Comparison of ENCODE assay signal across 25 cellular contexts in genomic region chr7:74234549-74234948, GRCh38. TPM values are rescaled to one million over a fixed set of nuclear protein-coding genes. Genes with fewer than 3 reads are reported as not detected.
A peak's percentile ranks its signal among the peaks of the same experiment; 100 is the strongest.
DNase-seq lines count a peak whose midpoint lies in the region; TF ChIP-seq lines count a peak whose summit lies in the region.
"Had no signal": no experiment of that assay in that cellular context is flagged by ENCODE, and none has a peak within 500 bp of the region (broad histone marks: within the 10 kb centered on the region; RNA-seq: fewer than 3 reads in every experiment).

No MANE protein-coding gene starts in this region.

- TF ChIP-seq POLR2A in erythroblast (IDR thresholded peaks at IDR 0.05; ENCODE audit: low read length) = no peak

- peaks cover 85% of the 10 kb centered on the region for H3K36me3 ChIP-seq in A673 (ENCODE audit: insufficient read depth, low read length, poor library complexity, severe bottlenecking)
- peaks cover 62 to 81% of the 10 kb centered on the region in 2 experiments for H3K36me3 ChIP-seq in HEK293 (ENCODE audit: control insufficient read depth in 2 of 2, insufficient read depth in 1 of 2, low read length in 2 of 2)

- no TSS peak for BruUV-seq in A673 (replicated peaks; lab: Mats Ljungman, UMichigan)

- H3K9me3 ChIP-seq in A673 (ENCODE audit: low read depth, low read length, poor library complexity, severe bottlenecking) (no peaks in the 10 kb centered on the region), HEK293 (ENCODE audit: control insufficient read depth, insufficient read depth, low read depth, low read length) (no peaks in the 10 kb centered on the region)
- H3K9me3 ChIP-seq: heart left ventricle had no signal

- peak overlapping the region; percentile 13 for H3K27ac ChIP-seq in A673 (ENCODE audit: low read depth, low read length, poor library complexity, severe bottlenecking)
- H3K27ac ChIP-seq in HEK293 (ENCODE audit: extremely low read depth, low read depth, low read length) = no peak overlapping the region
- H3K27ac ChIP-seq in RWPE1 = peak overlapping the region; percentile 11
- H3K27ac ChIP-seq: C4-2B, heart left ventricle, skin epidermis had no signal

- POLR2A ChIA-PET in A673 (lab: Charles Lee; ENCODE audit: low non-redundant PET) (no interaction called here), HEK293 (lab: Yijun Ruan, JAX) (no interaction called here), RWPE1 (lab: Yijun Ruan, JAX; ENCODE audit: low non-redundant PET) (no interaction called here)

- CTCF ChIA-PET in A673 (lab: Charles Lee) (no interaction called here), HEK293 (lab: Yijun Ruan, JAX) (no interaction called here), RWPE1 (lab: Yijun Ruan, JAX) (interaction anchor here (0.6 to 0.7 kb wide), 2 partner anchors 18 to 166 kb away, joined by 4 to 5 read pairs; no protein-coding TSS in a partner anchor)

- DNase-seq in A673 (ENCODE audit: low spot score) (no peak), RWPE1 (ENCODE audit: low spot score) (no peak), iPS-NIHi7 (ENCODE audit: extremely low spot score) (peak; percentile 6), H4 (ENCODE audit: low spot score) (no peak), erythroblast (lab: John Stamatoyannopoulos, UW) (no peak), NCI-H2081 treated with DMSO at 0.1 percent for 48 hours (lab: John Stamatoyannopoulos, UW) (no peak), glomerular visceral epithelial cell (ENCODE audit: extremely low spot score) (no peak)
- DNase-seq: ACHN; activated CD4-positive, alpha-beta memory T cell treated with anti-CD3 and anti-CD28 coated beads for 36 hours; activated CD8-positive, alpha-beta memory T cell treated with anti-CD3 and anti-CD28 coated beads, Interleukin-2, amount 50 U/mL, for 48 hours; activated naive CD8-positive, alpha-beta T cell treated with anti-CD3 and anti-CD28 coated beads for 36 hours; central memory CD4-positive, alpha-beta T cell; dermis blood vessel endothelial cell; heart left ventricle; left cardiac atrium; naive thymus-derived CD4-positive, alpha-beta T cell; NCI-H187; NCI-H69; occipital lobe; Right ventricle myocardium superior; stimulated activated CD4-positive, alpha-beta T cell treated with anti-CD3 and anti-CD28 coated beads, Interleukin-2, amount 100 ng/mL, for 24 hours; T1000 had no signal

- no peaks in the 10 kb centered on the region for H3K27me3 ChIP-seq in A673 (replicated peaks; ENCODE audit: insufficient read depth, low read depth, low read length, poor library complexity)
- H3K27me3 ChIP-seq: heart left ventricle had no signal

- H3K4me3 ChIP-seq in A673 (ENCODE audit: low read depth, low read length, poor library complexity, severe bottlenecking) = no peak overlapping the region
- no peak overlapping the region for H3K4me3 ChIP-seq in HEK293 (ENCODE audit: low read depth, low read length)
- H3K4me3 ChIP-seq: heart left ventricle, skin epidermis had no signal

- TF ChIP-seq CTCF in A673 (conservative IDR thresholded peaks at IDR 0.05; ENCODE audit: low read depth, low read length) (no peak), HEK293 (tag by site-specific recombination; IDR thresholded peaks at IDR 0.05) (no peak), RWPE1 (conservative IDR thresholded peaks at IDR 0.05; ENCODE audit: low read depth) (no peak)

- no peaks in the 10 kb centered on the region for H3K4me1 ChIP-seq in A673 (ENCODE audit: insufficient read depth, low read length, poor library complexity, severe bottlenecking)
- H3K4me1 ChIP-seq in HEK293 (ENCODE audit: control insufficient read depth, insufficient read depth, low read length) = no peaks in the 10 kb centered on the region

- intact Hi-C loops in A673 (cut with micrococcal nuclease; ENCODE audit: unreplicated experiment) = no loop called here

TF ChIP-seq in HEK293, 187 proteins besides CTCF, POLR2A, EP300 and RAD21:
- TF ChIP-seq SCRT2 (tag by site-specific recombination; IDR thresholded peaks at IDR 0.05) (peak; percentile 86), ZNF341 (tag by site-specific recombination; IDR thresholded peaks at IDR 0.05; ENCODE audit: low read depth) (peak; percentile 85), SCRT1 (tag by site-specific recombination; IDR thresholded peaks at IDR 0.05; ENCODE audit: borderline replicate concordance) (0 out of 2 replicates have a peak, but pooled peaks have one; percentile 41)
- TF ChIP-seq, protein P1, sequence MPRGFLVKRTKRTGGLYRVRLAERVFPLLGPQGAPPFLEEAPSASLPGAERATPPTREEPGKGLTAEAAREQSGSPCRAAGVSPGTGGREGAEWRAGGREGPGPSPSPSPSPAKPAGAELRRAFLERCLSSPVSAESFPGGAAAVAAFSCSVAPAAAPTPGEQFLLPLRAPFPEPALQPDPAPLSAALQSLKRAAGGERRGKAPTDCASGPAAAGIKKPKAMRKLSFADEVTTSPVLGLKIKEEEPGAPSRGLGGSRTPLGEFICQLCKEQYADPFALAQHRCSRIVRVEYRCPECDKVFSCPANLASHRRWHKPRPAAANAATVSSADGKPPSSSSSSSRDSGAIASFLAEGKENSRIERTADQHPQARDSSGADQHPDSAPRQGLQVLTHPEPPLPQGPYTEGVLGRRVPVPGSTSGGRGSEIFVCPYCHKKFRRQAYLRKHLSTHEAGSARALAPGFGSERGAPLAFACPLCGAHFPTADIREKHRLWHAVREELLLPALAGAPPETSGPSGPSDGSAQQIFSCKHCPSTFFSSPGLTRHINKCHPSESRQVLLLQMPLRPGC (tag by site-specific recombination; IDR thresholded peaks at IDR 0.05) = no peak
- TF ChIP-seq, protein P2, sequence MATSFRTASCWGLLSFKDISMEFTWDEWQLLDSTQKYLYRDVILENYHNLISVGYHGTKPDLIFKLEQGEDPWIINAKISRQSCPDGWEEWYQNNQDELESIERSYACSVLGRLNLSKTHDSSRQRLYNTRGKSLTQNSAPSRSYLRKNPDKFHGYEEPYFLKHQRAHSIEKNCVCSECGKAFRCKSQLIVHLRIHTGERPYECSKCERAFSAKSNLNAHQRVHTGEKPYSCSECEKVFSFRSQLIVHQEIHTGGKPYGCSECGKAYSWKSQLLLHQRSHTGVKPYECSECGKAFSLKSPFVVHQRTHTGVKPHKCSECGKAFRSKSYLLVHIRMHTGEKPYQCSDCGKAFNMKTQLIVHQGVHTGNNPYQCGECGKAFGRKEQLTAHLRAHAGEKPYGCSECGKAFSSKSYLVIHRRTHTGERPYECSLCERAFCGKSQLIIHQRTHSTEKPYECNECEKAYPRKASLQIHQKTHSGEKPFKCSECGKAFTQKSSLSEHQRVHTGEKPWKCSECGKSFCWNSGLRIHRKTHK (tag by site-specific recombination; IDR thresholded peaks at IDR 0.05) = no peak

RNA-seq across cellular contexts. Expression of gene RFC2, which starts 19.6 kb away (rescaled TPM):
- total RNA-seq in A673 (2021) = 113 and 125 TPM in 2 replicates
- 80.6 and 97.3 TPM in 2 replicates for total RNA-seq in H4 (2014; rRNA removed; shearing (Covaris generic))

RNA-seq across cellular contexts. Expression of gene LAT2, which starts 24.7 kb away (rescaled TPM):
- total RNA-seq in A673 (2021) = 0.28 and 0.58 TPM in 2 replicates
- not detected in 2 replicates for total RNA-seq in H4 (2014; rRNA removed; shearing (Covaris generic))

RNA-seq across cellular contexts. Expression of gene CLIP2, which starts 54.7 kb away (rescaled TPM):
- 28.9 and 33.3 TPM in 2 replicates for total RNA-seq in A673 (2021)
- total RNA-seq in H4 (2014; rRNA removed; shearing (Covaris generic)) = 10.6 and 18.0 TPM in 2 replicates
